In the genomic region with DNA sequence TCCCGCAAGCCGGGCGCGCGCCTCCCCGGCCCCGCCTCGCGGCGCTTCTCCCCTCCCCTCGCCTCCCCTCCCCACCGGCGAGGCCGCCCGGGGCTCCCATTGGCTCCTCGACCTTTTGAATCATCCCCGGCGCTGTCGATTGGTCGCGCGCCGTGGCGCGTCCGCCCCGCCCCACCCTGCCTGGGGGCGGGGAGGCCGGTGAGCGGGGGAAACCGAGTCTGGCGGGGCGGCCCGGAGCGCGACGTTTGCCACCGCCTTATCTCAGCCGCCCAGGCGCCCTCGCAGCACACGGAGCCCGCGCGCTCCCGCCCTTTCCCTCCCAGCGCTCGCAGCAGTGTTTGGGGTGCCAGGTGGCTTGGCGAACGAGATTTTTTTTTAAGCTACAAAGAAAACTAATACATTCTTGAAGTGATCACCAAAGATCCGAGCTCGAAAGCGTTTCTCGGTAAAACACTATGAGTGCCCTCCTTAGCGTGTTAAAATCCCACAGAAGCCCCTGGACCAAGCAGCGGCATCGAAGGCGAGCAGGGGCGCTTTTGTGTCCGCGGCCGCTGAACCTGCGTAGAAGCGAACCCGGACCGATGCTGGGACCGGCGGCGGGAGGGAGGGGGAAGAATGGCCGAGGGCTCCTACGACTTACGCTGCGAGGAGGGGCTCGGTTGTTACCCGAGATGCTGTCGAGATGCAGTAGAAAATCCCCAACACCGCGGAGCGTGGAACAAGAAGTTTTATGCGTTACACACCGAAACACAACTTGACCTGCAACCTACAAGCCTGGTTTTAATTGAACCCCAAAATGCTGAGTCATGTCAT, we compare ENCODE assay signal across 8 cellular contexts.
DNase-seq lines count a peak whose midpoint lies in the region; ATAC-seq and TF ChIP-seq lines count a peak whose summit lies in the region.

No MANE protein-coding gene starts in this region.

- H3K4me3 Mint-ChIP-seq in activated T-cell treated with anti-CD3 and anti-CD28 coated beads, Interleukin-2, amount 50 U/mL, for 24 hours = peak overlapping the region; percentile 90

- H3K4me1 ChIP-seq in muscle layer of colon (ENCODE audit: insufficient read depth, low read length) = peaks cover 40% of the 10 kb centered on the region

- peaks cover 47% of the 10 kb centered on the region for H3K4me1 Mint-ChIP-seq in activated T-cell treated with anti-CD3 and anti-CD28 coated beads, Interleukin-2, amount 50 U/mL, for 24 hours (ENCODE audit: low read depth)

- H3K9me3 ChIP-seq in muscle layer of colon (ENCODE audit: low read length) = no peaks in the 10 kb centered on the region

- H3K9me3 Mint-ChIP-seq in activated T-cell treated with anti-CD3 and anti-CD28 coated beads, Interleukin-2, amount 50 U/mL, for 24 hours = no peaks in the 10 kb centered on the region

- H3K4me3 ChIP-seq in muscle layer of colon (ENCODE audit: low read depth in 1 of 2, low read length in 2 of 2) = peak overlapping the region; percentile 69 to 84

- ATAC-seq in GM21526 (IDR thresholded peaks at IDR 0.05; ENCODE audit: low FRiP score, unreplicated experiment) = peak; percentile 86

- no peaks in the 10 kb centered on the region for H3K27me3 Mint-ChIP-seq in activated T-cell treated with anti-CD3 and anti-CD28 coated beads, Interleukin-2, amount 50 U/mL, for 24 hours

- peaks cover 26% of the 10 kb centered on the region for H3K36me3 Mint-ChIP-seq in activated T-cell treated with anti-CD3 and anti-CD28 coated beads, Interleukin-2, amount 50 U/mL, for 24 hours (ENCODE audit: low read depth)

- no peaks in the 10 kb centered on the region for H3K27me3 ChIP-seq in muscle layer of colon (ENCODE audit: control insufficient read depth in 1 of 2, insufficient read depth in 2 of 2, low read length in 2 of 2)

- TF ChIP-seq POLR2A in erythroblast (IDR thresholded peaks at IDR 0.05; ENCODE audit: low read length) = peak; percentile 81

- H3K36me3 ChIP-seq in muscle layer of colon (ENCODE audit: insufficient read depth, low read length) = no peaks in the 10 kb centered on the region

- H3K9ac ChIP-seq in muscle layer of colon (ENCODE audit: low read length) = peak overlapping the region; percentile 51

- peak overlapping the region; percentile 95 for H3K27ac Mint-ChIP-seq in activated T-cell treated with anti-CD3 and anti-CD28 coated beads, Interleukin-2, amount 50 U/mL, for 24 hours

- DNase-seq in DMS 273 treated with DMSO at 0.1 percent for 48 hours (lab: John Stamatoyannopoulos, UW) (peak; percentile 61), HuH-7 (ENCODE audit: low spot score) (peak; percentile 98), OCI-M1 (lab: John Stamatoyannopoulos, UW) (peak; percentile 98), erythroblast (lab: John Stamatoyannopoulos, UW) (peak; percentile 97 to 98)
- DNase-seq in activated T-cell treated with anti-CD3 and anti-CD28 coated beads, Interleukin-2, amount 50 U/mL, for 24 hours = peak; percentile 93
- DNase-seq in stimulated activated CD8-positive, alpha-beta memory T cell treated with anti-CD3 and anti-CD28 coated beads, Interleukin-7, amount 100 ng/mL, for 1 hour (ENCODE audit: low read depth in 2 of 2) = peak; percentile 81 to 85

- H3K27ac ChIP-seq in muscle layer of colon (ENCODE audit: low read depth, low read length) = peak overlapping the region; percentile 97

Comparison
In these comparisons a context has a peak if more than half of its experiments do, and no peak if none do; other contexts are left out.
1. Peak in every context shown above with its lines: DNase-seq, ATAC-seq, H3K4me3 ChIP-seq and H3K27ac ChIP-seq.